In genomic region chr1:58442114-58442513, GRCh38 we compare ENCODE assay signal across 19 cellular contexts.
A peak's percentile ranks its signal among the peaks of the same experiment; 100 is the strongest.
DNase-seq lines count a peak whose midpoint lies in the region; ATAC-seq, FAIRE-seq and TF ChIP-seq lines count a peak whose summit lies in the region.
"Had no signal": no experiment of that assay in that cellular context is flagged by ENCODE, and none has a peak within 500 bp of the region (broad histone marks: within the 10 kb centered on the region; RNA-seq: fewer than 3 reads in every experiment).

No MANE protein-coding gene starts in this region.

- no TSS peak for BruUV-seq in A673 (replicated peaks; lab: Mats Ljungman, UMichigan)
- BruUV-seq in HepG2 (replicated peaks; lab: Mats Ljungman, UMichigan), result no TSS peak

- CTCF ChIA-PET in A673 (lab: Charles Lee) (no interaction called here), HEK293 (lab: Yijun Ruan, JAX) (no interaction called here), HepG2 (lab: Yijun Ruan, JAX; ENCODE audit: low intra/inter-chr PET ratio, low total read pairs) (no interaction called here)

- H3K4me1 ChIP-seq in A673 (ENCODE audit: insufficient read depth, low read length, poor library complexity, severe bottlenecking) (peaks cover 56% of the 10 kb centered on the region), HEK293 (ENCODE audit: control insufficient read depth, insufficient read depth, low read length) (no peaks in the 10 kb centered on the region), HepG2 (ENCODE audit: insufficient read depth, low read length) (peaks cover 37% of the 10 kb centered on the region)
- H3K4me1 ChIP-seq: body of pancreas had no signal

- H3K9me3 ChIP-seq in A673 (ENCODE audit: low read depth, low read length, poor library complexity, severe bottlenecking) (no peaks in the 10 kb centered on the region), HEK293 (ENCODE audit: control insufficient read depth, insufficient read depth, low read depth, low read length) (no peaks in the 10 kb centered on the region), WERI-Rb-1 (ENCODE audit: severe bottlenecking) (no peaks in the 10 kb centered on the region), HepG2 (ENCODE audit: low read length) (no peaks in the 10 kb centered on the region)
- H3K9me3 ChIP-seq: body of pancreas, gastrocnemius medialis, mucosa of descending colon, testis had no signal

- H3K27ac ChIP-seq in A673 (ENCODE audit: low read depth, low read length, poor library complexity, severe bottlenecking), result peak overlapping the region; percentile 74
- no peak overlapping the region for H3K27ac ChIP-seq in HEK293 (ENCODE audit: extremely low read depth, low read depth, low read length)
- H3K27ac ChIP-seq in WERI-Rb-1, result peak overlapping the region; percentile 77
- no peak overlapping the region for H3K27ac ChIP-seq in HepG2 (ENCODE audit: extremely low read length, insufficient read depth, low read length)
- H3K27ac ChIP-seq: body of pancreas, gastrocnemius medialis, RWPE1, testis had no signal

- H3K36me3 ChIP-seq in A673 (ENCODE audit: insufficient read depth, low read length, poor library complexity, severe bottlenecking) (no peaks in the 10 kb centered on the region), HEK293 (ENCODE audit: control insufficient read depth in 2 of 2, insufficient read depth in 1 of 2, low read length in 2 of 2) (no peaks in the 10 kb centered on the region), WERI-Rb-1 (no peaks in the 10 kb centered on the region), HepG2 (replicated peaks in 1 of 2; ENCODE audit: control insufficient read depth in 1 of 2, insufficient read depth in 2 of 2, low read length in 2 of 2) (no peaks in the 10 kb centered on the region)
- H3K36me3 ChIP-seq: gastrocnemius medialis had no signal

- no peaks in the 10 kb centered on the region for H4K20me1 ChIP-seq in HepG2 (ENCODE audit: insufficient read depth, low read length)

- H3K4me3 ChIP-seq in A673 (ENCODE audit: low read depth, low read length, poor library complexity, severe bottlenecking) (no peak overlapping the region), HEK293 (ENCODE audit: low read depth, low read length) (no peak overlapping the region), WERI-Rb-1 (ENCODE audit: low read depth, low read length) (no peak overlapping the region), HepG2 (replicated peaks in 1 of 3; ENCODE audit: insufficient read depth in 1 of 3, low read depth in 2 of 3, low read length in 3 of 3) (no peak overlapping the region)
- H3K4me3 ChIP-seq: body of pancreas, gastrocnemius medialis, mucosa of descending colon, testis had no signal

- TF ChIP-seq POLR2A in HepG2 (IDR thresholded peaks at IDR 0.05; ENCODE audit: insufficient read depth in 1 of 2, low read depth in 2 of 2, low read length in 2 of 2), result no peak

- peak; percentile 94 for DNase-seq in A673 (ENCODE audit: low spot score)
- no peak for DNase-seq in WERI-Rb-1
- peak; percentile 12 for DNase-seq in fibroblast of peridontal ligament (ENCODE audit: extremely low read depth)
- no peak for DNase-seq in head of caudate nucleus
- no peak for DNase-seq in HepG2 (ENCODE audit: low spot score)
- no peak for DNase-seq in HCEC 1CT
- DNase-seq: activated CD4-positive, alpha-beta T cell treated with anti-CD3 and anti-CD28 coated beads for 1 hour; activated CD8-positive, alpha-beta memory T cell treated with anti-CD3 and anti-CD28 coated beads for 24 hours; activated naive CD4-positive, alpha-beta T cell treated with anti-CD3 and anti-CD28 coated beads, Interleukin-2, amount 50 U/mL, for 16 hours; activated T-cell treated with anti-CD3 and anti-CD28 coated beads, Interleukin-2, amount 50 U/mL, for 72 hours; CD4-positive, alpha-beta memory T cell; gastrocnemius medialis; mucosa of descending colon; NCI-H510A treated with DMSO at 0.1 percent for 48 hours; testis had no signal

- no peak for TF ChIP-seq RAD21 in HepG2 (CRISPR knock-in tag; IDR thresholded peaks at IDR 0.05)

- POLR2A ChIA-PET in A673 (lab: Charles Lee; ENCODE audit: low non-redundant PET) (no interaction called here), HEK293 (lab: Yijun Ruan, JAX) (no interaction called here), HepG2 (lab: Yijun Ruan, JAX) (no interaction called here)

- FAIRE-seq in HepG2 (lab: Jason Lieb, UNC), result no peak

- no peak overlapping the region for H2AFZ ChIP-seq in HepG2 (ENCODE audit: low read length)

- ATAC-seq in GM18873 (IDR thresholded peaks at IDR 0.05; ENCODE audit: low FRiP score, unreplicated experiment) (no peak), HepG2 (no peak)
- ATAC-seq: activated T-cell treated with anti-CD3 and anti-CD28 coated beads, Interleukin-2, amount 50 U/mL, for 72 hours; body of pancreas; gastrocnemius medialis; mucosa of descending colon had no signal

- TF ChIP-seq EP300 in HepG2 (IDR thresholded peaks at IDR 0.05; ENCODE audit: low read depth in 2 of 2, low read length in 2 of 2) (no peak), HepG2 (CRISPR knock-in tag; IDR thresholded peaks at IDR 0.05; ENCODE audit: borderline replicate concordance) (no peak)

- no peaks in the 10 kb centered on the region for H3K79me2 ChIP-seq in HepG2 (ENCODE audit: insufficient read depth, low read length)

- H3K4me2 ChIP-seq in HepG2 (ENCODE audit: low read depth, low read length), result no peak overlapping the region

- H3K27me3 ChIP-seq in A673 (replicated peaks; ENCODE audit: insufficient read depth, low read depth, low read length, poor library complexity) (no peaks in the 10 kb centered on the region), WERI-Rb-1 (ENCODE audit: insufficient read depth, low read depth, severe bottlenecking) (no peaks in the 10 kb centered on the region), HepG2 (ENCODE audit: control insufficient read depth in 1 of 2, insufficient read depth in 2 of 2, low read length in 2 of 2) (no peaks in the 10 kb centered on the region)
- H3K27me3 ChIP-seq: body of pancreas, gastrocnemius medialis, testis had no signal

- TF ChIP-seq CTCF in A673 (conservative IDR thresholded peaks at IDR 0.05; ENCODE audit: low read depth, low read length) (no peak), HEK293 (tag by site-specific recombination; IDR thresholded peaks at IDR 0.05) (no peak), WERI-Rb-1 (IDR thresholded peaks at IDR 0.05; ENCODE audit: low read depth, low read length) (no peak), HepG2 (CRISPR knock-in tag; IDR thresholded peaks at IDR 0.05) (no peak)

- intact Hi-C loops in A673 (cut with micrococcal nuclease; ENCODE audit: unreplicated experiment) (loop anchor here (5.0 to 10.0 kb wide), 3 partner anchors 103 to 730 kb away; partner anchors contain the start of gene OMA1), head of caudate nucleus (cut with DNase I) (no loop called here), HepG2 (cut with micrococcal nuclease; ENCODE audit: unreplicated experiment) (no loop called here)

- H3K9ac ChIP-seq in HepG2 (ENCODE audit: insufficient read depth, low read depth, low read length), result no peak overlapping the region

- in situ Hi-C loops in HepG2 (cut with HindIII; ENCODE audit: extremely low pct_ligation_motif_present, low pct_unique_long_range_greater_than_20kb), result no loop called here

- WGBS in HepG2 (ENCODE audit: low lambda C conversion rate), result 81% methylated on average over 6 of the region's 6 CpGs

TF ChIP-seq in HEK293, 187 proteins besides CTCF, POLR2A, EP300 and RAD21 (continues in another document):
- no peak for TF ChIP-seq ZNF555 (tag by site-specific recombination; conservative IDR thresholded peaks at IDR 0.05)
- no peak for TF ChIP-seq ZNF391 (tag by site-specific recombination; IDR thresholded peaks at IDR 0.05; ENCODE audit: borderline replicate concordance, low read depth)
- TF ChIP-seq ZNF394 (tag by site-specific recombination; IDR thresholded peaks at IDR 0.05; ENCODE audit: borderline replicate concordance), result no peak
- no peak for TF ChIP-seq ZBTB6 (tag by site-specific recombination; IDR thresholded peaks at IDR 0.05)
- no peak for TF ChIP-seq ZNF501 (tag by site-specific recombination; IDR thresholded peaks at IDR 0.05)
- no peak for TF ChIP-seq ZNF423 (tag by site-specific recombination; IDR thresholded peaks at IDR 0.05)

TF ChIP-seq in HepG2, 621 proteins besides CTCF, POLR2A, EP300 and RAD21 (continues in another document):
- TF ChIP-seq FOXO1 (CRISPR knock-in tag; IDR thresholded peaks at IDR 0.05) (no peak), SOX6 (IDR thresholded peaks at IDR 0.05) (no peak), SOX6 (CRISPR knock-in tag; IDR thresholded peaks at IDR 0.05) (no peak), MYPOP (CRISPR knock-in tag; IDR thresholded peaks at IDR 0.05) (no peak), ZNF558 (CRISPR knock-in tag; IDR thresholded peaks at IDR 0.05; ENCODE audit: borderline replicate concordance) (no peak), TOPORS (CRISPR knock-in tag; IDR thresholded peaks at IDR 0.05) (no peak), ZNF577 (CRISPR knock-in tag; IDR thresholded peaks at IDR 0.05; ENCODE audit: borderline replicate concordance, low read depth) (no peak)

Comparison
In these comparisons a context has a peak if more than half of its experiments do, and no peak if none do; other contexts are left out.
1. DNase-seq: peak in A673 (single experiment) and fibroblast of peridontal ligament (single experiment); none in WERI-Rb-1 (single experiment), head of caudate nucleus (0 of 42), HepG2 (single experiment) and HCEC 1CT (single experiment).
2. H3K27ac ChIP-seq: peak in A673 (single experiment) and WERI-Rb-1 (single experiment); none in HEK293 (single experiment) and HepG2 (single experiment).